ENCODE assay signal across 1 cellular context in the genomic region with DNA sequence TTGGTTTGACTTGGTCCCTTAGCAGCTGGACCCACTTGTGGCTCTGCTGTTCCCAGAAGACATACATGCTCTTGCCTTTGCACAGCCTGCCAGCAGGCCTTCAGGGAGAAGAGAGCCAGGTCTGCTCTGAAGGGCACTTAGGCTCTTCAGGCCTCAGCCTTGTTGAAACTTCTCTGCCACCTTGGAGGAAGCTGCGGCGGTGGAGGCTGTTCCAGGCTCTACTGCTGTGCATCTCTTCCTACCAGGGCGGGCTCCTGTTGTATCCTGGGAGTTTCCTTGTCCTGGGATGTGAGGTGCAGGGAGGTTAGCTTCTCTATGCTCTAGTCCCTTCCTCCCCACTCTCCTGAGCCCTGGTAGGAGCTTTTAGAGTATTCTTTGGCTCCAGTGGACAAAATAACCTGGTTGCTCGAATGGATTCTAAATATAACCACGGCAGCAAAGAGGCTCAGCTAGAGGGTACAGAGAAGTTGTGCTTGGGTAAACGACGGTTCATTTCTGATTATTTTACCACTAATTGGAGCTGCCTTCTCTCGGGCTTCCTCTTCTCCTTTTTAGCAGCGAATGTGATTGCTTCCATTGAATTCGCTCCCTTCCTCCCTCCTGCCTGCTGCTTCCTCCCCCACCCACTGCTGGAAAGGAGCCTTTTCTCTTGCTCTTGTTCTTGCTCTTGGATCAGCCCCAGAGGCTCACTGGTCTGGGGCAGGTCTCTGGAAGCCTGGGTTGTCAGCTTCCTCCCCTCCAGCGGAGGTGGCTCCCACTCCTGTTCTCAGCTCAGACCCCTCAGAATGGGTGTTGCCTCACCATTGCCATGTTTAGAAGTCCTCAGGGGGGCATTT.
TF ChIP-seq lines count a peak whose summit lies in the region.

No MANE protein-coding gene starts in this region.

TF ChIP-seq in WTC11, 78 proteins besides CTCF, POLR2A, EP300 and RAD21:
- TF ChIP-seq, protein P1, sequence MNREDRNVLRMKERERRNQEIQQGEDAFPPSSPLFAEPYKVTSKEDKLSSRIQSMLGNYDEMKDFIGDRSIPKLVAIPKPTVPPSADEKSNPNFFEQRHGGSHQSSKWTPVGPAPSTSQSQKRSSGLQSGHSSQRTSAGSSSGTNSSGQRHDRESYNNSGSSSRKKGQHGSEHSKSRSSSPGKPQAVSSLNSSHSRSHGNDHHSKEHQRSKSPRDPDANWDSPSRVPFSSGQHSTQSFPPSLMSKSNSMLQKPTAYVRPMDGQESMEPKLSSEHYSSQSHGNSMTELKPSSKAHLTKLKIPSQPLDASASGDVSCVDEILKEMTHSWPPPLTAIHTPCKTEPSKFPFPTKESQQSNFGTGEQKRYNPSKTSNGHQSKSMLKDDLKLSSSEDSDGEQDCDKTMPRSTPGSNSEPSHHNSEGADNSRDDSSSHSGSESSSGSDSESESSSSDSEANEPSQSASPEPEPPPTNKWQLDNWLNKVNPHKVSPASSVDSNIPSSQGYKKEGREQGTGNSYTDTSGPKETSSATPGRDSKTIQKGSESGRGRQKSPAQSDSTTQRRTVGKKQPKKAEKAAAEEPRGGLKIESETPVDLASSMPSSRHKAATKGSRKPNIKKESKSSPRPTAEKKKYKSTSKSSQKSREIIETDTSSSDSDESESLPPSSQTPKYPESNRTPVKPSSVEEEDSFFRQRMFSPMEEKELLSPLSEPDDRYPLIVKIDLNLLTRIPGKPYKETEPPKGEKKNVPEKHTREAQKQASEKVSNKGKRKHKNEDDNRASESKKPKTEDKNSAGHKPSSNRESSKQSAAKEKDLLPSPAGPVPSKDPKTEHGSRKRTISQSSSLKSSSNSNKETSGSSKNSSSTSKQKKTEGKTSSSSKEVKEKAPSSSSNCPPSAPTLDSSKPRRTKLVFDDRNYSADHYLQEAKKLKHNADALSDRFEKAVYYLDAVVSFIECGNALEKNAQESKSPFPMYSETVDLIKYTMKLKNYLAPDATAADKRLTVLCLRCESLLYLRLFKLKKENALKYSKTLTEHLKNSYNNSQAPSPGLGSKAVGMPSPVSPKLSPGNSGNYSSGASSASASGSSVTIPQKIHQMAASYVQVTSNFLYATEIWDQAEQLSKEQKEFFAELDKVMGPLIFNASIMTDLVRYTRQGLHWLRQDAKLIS (CRISPR knock-in tag; IDR thresholded peaks at IDR 0.05; ENCODE audit: borderline replicate concordance), result no peak
- TF ChIP-seq ZNF232 (CRISPR knock-in tag; IDR thresholded peaks at IDR 0.05) (no peak), FOXJ3 (CRISPR knock-in tag; IDR thresholded peaks at IDR 0.05; ENCODE audit: borderline replicate concordance) (no peak), FOXP1 (CRISPR knock-in tag; IDR thresholded peaks at IDR 0.05; ENCODE audit: borderline replicate concordance) (no peak), SMAD4 (CRISPR knock-in tag; IDR thresholded peaks at IDR 0.05) (no peak), CREB1 (CRISPR knock-in tag; IDR thresholded peaks at IDR 0.05) (no peak), HMGA2 (CRISPR knock-in tag; IDR thresholded peaks at IDR 0.05) (no peak)
- TF ChIP-seq, protein P2, sequence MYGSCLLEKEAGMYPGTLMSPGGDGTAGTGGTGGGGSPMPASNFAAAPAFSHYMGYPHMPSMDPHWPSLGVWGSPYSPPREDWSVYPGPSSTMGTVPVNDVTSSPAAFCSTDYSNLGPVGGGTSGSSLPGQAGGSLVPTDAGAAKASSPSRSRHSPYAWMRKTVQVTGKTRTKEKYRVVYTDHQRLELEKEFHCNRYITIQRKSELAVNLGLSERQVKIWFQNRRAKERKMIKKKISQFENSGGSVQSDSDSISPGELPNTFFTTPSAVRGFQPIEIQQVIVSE (CRISPR knock-in tag; IDR thresholded peaks at IDR 0.05; ENCODE audit: borderline replicate concordance), result no peak
- TF ChIP-seq, protein P3, sequence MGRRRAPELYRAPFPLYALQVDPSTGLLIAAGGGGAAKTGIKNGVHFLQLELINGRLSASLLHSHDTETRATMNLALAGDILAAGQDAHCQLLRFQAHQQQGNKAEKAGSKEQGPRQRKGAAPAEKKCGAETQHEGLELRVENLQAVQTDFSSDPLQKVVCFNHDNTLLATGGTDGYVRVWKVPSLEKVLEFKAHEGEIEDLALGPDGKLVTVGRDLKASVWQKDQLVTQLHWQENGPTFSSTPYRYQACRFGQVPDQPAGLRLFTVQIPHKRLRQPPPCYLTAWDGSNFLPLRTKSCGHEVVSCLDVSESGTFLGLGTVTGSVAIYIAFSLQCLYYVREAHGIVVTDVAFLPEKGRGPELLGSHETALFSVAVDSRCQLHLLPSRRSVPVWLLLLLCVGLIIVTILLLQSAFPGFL (CRISPR knock-in tag; IDR thresholded peaks at IDR 0.05; ENCODE audit: borderline replicate concordance), result no peak
- TF ChIP-seq, protein P4, sequence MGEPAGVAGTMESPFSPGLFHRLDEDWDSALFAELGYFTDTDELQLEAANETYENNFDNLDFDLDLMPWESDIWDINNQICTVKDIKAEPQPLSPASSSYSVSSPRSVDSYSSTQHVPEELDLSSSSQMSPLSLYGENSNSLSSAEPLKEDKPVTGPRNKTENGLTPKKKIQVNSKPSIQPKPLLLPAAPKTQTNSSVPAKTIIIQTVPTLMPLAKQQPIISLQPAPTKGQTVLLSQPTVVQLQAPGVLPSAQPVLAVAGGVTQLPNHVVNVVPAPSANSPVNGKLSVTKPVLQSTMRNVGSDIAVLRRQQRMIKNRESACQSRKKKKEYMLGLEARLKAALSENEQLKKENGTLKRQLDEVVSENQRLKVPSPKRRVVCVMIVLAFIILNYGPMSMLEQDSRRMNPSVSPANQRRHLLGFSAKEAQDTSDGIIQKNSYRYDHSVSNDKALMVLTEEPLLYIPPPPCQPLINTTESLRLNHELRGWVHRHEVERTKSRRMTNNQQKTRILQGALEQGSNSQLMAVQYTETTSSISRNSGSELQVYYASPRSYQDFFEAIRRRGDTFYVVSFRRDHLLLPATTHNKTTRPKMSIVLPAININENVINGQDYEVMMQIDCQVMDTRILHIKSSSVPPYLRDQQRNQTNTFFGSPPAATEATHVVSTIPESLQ (CRISPR knock-in tag; IDR thresholded peaks at IDR 0.05), result no peak
